Comparison of ENCODE assay signal across 20 cellular contexts in the genomic region with DNA sequence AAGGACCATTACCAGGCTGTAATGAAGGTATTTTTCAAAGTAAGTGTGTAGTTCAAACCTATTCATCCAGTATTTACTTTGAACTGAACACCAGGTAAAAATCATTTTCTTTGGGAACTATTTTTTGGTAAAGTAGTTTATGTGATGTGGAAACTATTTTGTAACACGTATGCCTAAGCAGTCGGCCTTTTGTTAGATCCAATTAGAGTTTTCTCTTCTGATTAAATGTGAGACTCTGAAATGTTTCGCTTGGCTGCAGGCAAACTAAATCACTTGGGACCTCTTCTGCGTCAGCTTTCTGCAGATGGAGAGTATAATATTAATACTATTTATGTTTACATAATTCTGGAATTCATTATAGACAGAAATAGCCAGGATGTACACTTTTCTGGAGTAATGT. TPM values are rescaled to one million over a fixed set of nuclear protein-coding genes. Genes with fewer than 3 reads are reported as not detected.
DNase-seq lines count a peak whose midpoint lies in the region; ATAC-seq and TF ChIP-seq lines count a peak whose summit lies in the region.
"Had no signal": no experiment of that assay in that cellular context is flagged by ENCODE, and none has a peak within 500 bp of the region (broad histone marks: within the 10 kb centered on the region; RNA-seq: fewer than 3 reads in every experiment).

No MANE protein-coding gene starts in this region.

- intact Hi-C loops in esophagus muscularis mucosa (cut with DNase I), result no loop called here

- no peak overlapping the region for H3K4ac ChIP-seq in mesenchymal stem cell (ENCODE audit: low read depth in 1 of 2, low read length in 2 of 2)

- H4K8ac ChIP-seq in mesenchymal stem cell (ENCODE audit: low read length), result no peak overlapping the region

- ATAC-seq in GM18858 (IDR thresholded peaks at IDR 0.05; ENCODE audit: unreplicated experiment) (no peak), GM18907 (IDR thresholded peaks at IDR 0.05; ENCODE audit: unreplicated experiment) (no peak)
- ATAC-seq: K562 had no signal

- H3K27ac ChIP-seq in esophagus muscularis mucosa (replicated peaks in 1 of 4) (peak overlapping the region in 3 of 4 donors; percentile 29 to 57 (median 39)), mesenchymal stem cell (ENCODE audit: low read length, poor library complexity, severe bottlenecking) (no peak overlapping the region)
- H3K27ac ChIP-seq: GM23248 had no signal

- no peak overlapping the region for H2BK120ac ChIP-seq in mesenchymal stem cell (ENCODE audit: low read depth, low read length)

- TF ChIP-seq CTCF in esophagus muscularis mucosa (IDR thresholded peaks at IDR 0.05) (no peak), GM13976 (IDR thresholded peaks at IDR 0.05; ENCODE audit: borderline replicate concordance, control extremely low read depth, extremely low read depth, insufficient read depth, missing control alignments) (no peak)

- H2AFZ ChIP-seq in mesenchymal stem cell (ENCODE audit: low read depth, low read length), result no peak overlapping the region
- H2AFZ ChIP-seq: GM23248 had no signal

- H3K9me3 ChIP-seq in esophagus muscularis mucosa (no peaks in the 10 kb centered on the region), mesenchymal stem cell (ENCODE audit: control insufficient read depth, low read length) (no peaks in the 10 kb centered on the region)
- H3K9me3 ChIP-seq: HAP-1 had no signal

- H3K4me2 ChIP-seq in mesenchymal stem cell (ENCODE audit: low read length, poor library complexity, severe bottlenecking), result no peak overlapping the region

- H3K36me3 ChIP-seq in esophagus muscularis mucosa, result no peaks in the 10 kb centered on the region
- H3K36me3 ChIP-seq in mesenchymal stem cell (ENCODE audit: control insufficient read depth in 1 of 2, insufficient read depth in 2 of 2, low read depth in 1 of 2, low read length in 2 of 2), result no peaks in the 10 kb centered on the region
- H3K36me3 ChIP-seq: HAP-1 had no signal

- H3K4me1 ChIP-seq in esophagus muscularis mucosa (peaks cover 4 to 33% (median 31%) of the 10 kb centered on the region in 4 donors), mesenchymal stem cell (ENCODE audit: control insufficient read depth, insufficient read depth, low read depth, low read length) (no peaks in the 10 kb centered on the region)

- no peak overlapping the region for H2AK5ac ChIP-seq in mesenchymal stem cell (ENCODE audit: low read length, severe bottlenecking)

- H3K27me3 ChIP-seq in esophagus muscularis mucosa, result no peaks in the 10 kb centered on the region
- H3K27me3 ChIP-seq in mesenchymal stem cell (ENCODE audit: control insufficient read depth in 1 of 2, insufficient read depth in 1 of 2, low read length in 2 of 2), result no peaks in the 10 kb centered on the region

- in situ Hi-C loops in GM13976 (cut with MboI; ENCODE audit: low sequenced_read_pairs, unreplicated experiment), result no loop called here

- H2BK12ac ChIP-seq in mesenchymal stem cell (ENCODE audit: low read length in 2 of 2), result no peak overlapping the region

- H2BK5ac ChIP-seq in mesenchymal stem cell (ENCODE audit: low read depth, low read length, poor library complexity, severe bottlenecking), result no peak overlapping the region

- H3K9ac ChIP-seq in mesenchymal stem cell (ENCODE audit: low read length), result peak overlapping the region; percentile 30
- H3K9ac ChIP-seq: GM23248 had no signal

- H2BK15ac ChIP-seq in mesenchymal stem cell (ENCODE audit: low read depth, poor library complexity, severe bottlenecking), result no peak overlapping the region

- no peak overlapping the region for H4K91ac ChIP-seq in mesenchymal stem cell (ENCODE audit: low read length)

- peaks cover 1% of the 10 kb centered on the region for H3K79me1 ChIP-seq in mesenchymal stem cell (replicated peaks; ENCODE audit: low read length, poor library complexity, severe bottlenecking)

- H3K18ac ChIP-seq in mesenchymal stem cell (ENCODE audit: low read depth in 1 of 2, low read length in 2 of 2), result no peak overlapping the region

- no peak overlapping the region for H3K23ac ChIP-seq in mesenchymal stem cell (ENCODE audit: low read length in 2 of 2)

- WGBS in esophagus muscularis mucosa, result 53% methylated on average over 4 of the region's 4 CpGs
- WGBS in mesenchymal stem cell, result 96% methylated on average over 2 of the region's 4 CpGs

- TF ChIP-seq EP300 in esophagus muscularis mucosa (IDR thresholded peaks at IDR 0.05), result no peak

- TF ChIP-seq POLR2A in esophagus muscularis mucosa (IDR thresholded peaks at IDR 0.05; ENCODE audit: low read depth), result no peak

- DNase-seq in NCI-H2171 treated with DMSO at 0.1 percent for 48 hours (lab: John Stamatoyannopoulos, UW) (peak; percentile 44), NCI-H2171 (lab: John Stamatoyannopoulos, UW) (no peak), esophagus muscularis mucosa (ENCODE audit: extremely low spot score) (no peak), mesenchymal stem cell (no peak), GM13976 (ENCODE audit: low spot score) (no peak)
- DNase-seq in stimulated activated CD4-positive, alpha-beta T cell treated with anti-CD3 and anti-CD28 coated beads, Interleukin-4, amount 100 ng/mL, for 24 hours, result no peak
- DNase-seq: 8988T; C1 segment of cervical spinal cord; CD4-positive, CD25-positive, alpha-beta regulatory T cell; CD8-positive, alpha-beta memory T cell; COR-L47; DMS153; DMS79; GDM1; GM23248; IMR-90 had no signal

- no peak overlapping the region for H3K14ac ChIP-seq in mesenchymal stem cell (ENCODE audit: low read length in 2 of 2)

- H3K4me3 ChIP-seq in esophagus muscularis mucosa, result no peak overlapping the region
- H3K4me3 ChIP-seq in mesenchymal stem cell (ENCODE audit: insufficient read depth in 1 of 2, low read depth in 1 of 2, low read length in 2 of 2), result no peak overlapping the region
- H3K4me3 ChIP-seq: GM23248, HAP-1, K562 had no signal

RNA-seq across cellular contexts. Expression of gene BMPR1B, which starts 46.9 kb away (rescaled TPM):
- 10 to 100 TPM; 11.3 to 22.0 (median 17.6) TPM for total RNA-seq in esophagus muscularis mucosa
- 0.08 TPM for polyA plus RNA-seq in mesenchymal stem cell (2013, experiment 1 of 2)
- polyA plus RNA-seq in mesenchymal stem cell (2013, experiment 2 of 2), result 0.12 TPM
- total RNA-seq: CD8-positive, alpha-beta memory T cell; K562 had no signal
